In the genomic region with DNA sequence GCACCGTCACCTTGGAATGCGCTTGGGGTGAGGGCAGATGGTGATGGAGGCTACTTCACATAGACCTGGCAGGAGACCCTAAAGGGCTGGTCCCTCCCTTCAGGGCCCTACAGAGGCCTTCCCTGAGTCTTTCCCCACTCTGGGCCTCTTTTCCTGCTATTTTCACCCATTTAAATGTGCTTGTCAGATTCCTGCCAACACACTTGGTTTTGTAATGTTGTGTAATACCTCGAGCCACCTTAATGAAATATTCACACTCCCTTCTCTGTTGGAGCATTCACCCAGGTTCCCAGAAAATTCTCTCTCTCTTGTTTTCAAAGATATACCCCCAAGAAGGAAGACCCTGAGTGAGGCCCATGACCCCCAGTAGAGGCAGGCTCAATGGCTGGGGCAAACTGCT, we compare ENCODE assay signal across 13 cellular contexts.
DNase-seq lines count a peak whose midpoint lies in the region; ATAC-seq and TF ChIP-seq lines count a peak whose summit lies in the region.
"Had no signal": no experiment of that assay in that cellular context is flagged by ENCODE, and none has a peak within 500 bp of the region (broad histone marks: within the 10 kb centered on the region; RNA-seq: fewer than 3 reads in every experiment).

No MANE protein-coding gene starts in this region.

- in situ Hi-C loops in G401 (cut with HindIII; ENCODE audit: low sequenced_read_pairs), result no loop called here

- DNase-seq in left cardiac atrium, result no peak
- no peak for DNase-seq in cardiac septum (ENCODE audit: low spot score)
- no peak for DNase-seq in left ventricle myocardium superior
- no peak for DNase-seq in omental fat pad (ENCODE audit: low spot score)
- no peak for DNase-seq in NCI-H526 treated with DMSO at 0.1 percent for 48 hours (lab: John Stamatoyannopoulos, UW)
- DNase-seq in G401 (ENCODE audit: low spot score), result no peak
- no peak for DNase-seq in COLO829 (ENCODE audit: low spot score)
- DNase-seq: amniotic stem cell; BE2C; CD8-positive, alpha-beta memory T cell; effector CD8-positive, alpha-beta T cell; NCI-H1048 had no signal

- ATAC-seq in left cardiac atrium (peak; percentile 61 to 63), left ventricle myocardium superior (peak; percentile 59), omental fat pad (ENCODE audit: low FRiP score) (peak; percentile 46), GM21423 (IDR thresholded peaks at IDR 0.05; ENCODE audit: unreplicated experiment) (no peak)

- no peak for TF ChIP-seq CTCF in omental fat pad (IDR thresholded peaks at IDR 0.05)

- intact Hi-C loops in left cardiac atrium (cut with DNase I), result loop anchor here in 1 of 2 donors (10.0 kb wide), 1 partner anchor 479 kb away; a partner anchor contains a TSS
- intact Hi-C loops in cardiac septum (cut with DNase I), result loop anchor here (5.0 kb wide), 1 partner anchor 482 kb away; a partner anchor contains a TSS
- intact Hi-C loops in left ventricle myocardium superior (cut with micrococcal nuclease), result no loop called here
